Comparison of ENCODE assay signal across 1 cellular context in the genomic region with DNA sequence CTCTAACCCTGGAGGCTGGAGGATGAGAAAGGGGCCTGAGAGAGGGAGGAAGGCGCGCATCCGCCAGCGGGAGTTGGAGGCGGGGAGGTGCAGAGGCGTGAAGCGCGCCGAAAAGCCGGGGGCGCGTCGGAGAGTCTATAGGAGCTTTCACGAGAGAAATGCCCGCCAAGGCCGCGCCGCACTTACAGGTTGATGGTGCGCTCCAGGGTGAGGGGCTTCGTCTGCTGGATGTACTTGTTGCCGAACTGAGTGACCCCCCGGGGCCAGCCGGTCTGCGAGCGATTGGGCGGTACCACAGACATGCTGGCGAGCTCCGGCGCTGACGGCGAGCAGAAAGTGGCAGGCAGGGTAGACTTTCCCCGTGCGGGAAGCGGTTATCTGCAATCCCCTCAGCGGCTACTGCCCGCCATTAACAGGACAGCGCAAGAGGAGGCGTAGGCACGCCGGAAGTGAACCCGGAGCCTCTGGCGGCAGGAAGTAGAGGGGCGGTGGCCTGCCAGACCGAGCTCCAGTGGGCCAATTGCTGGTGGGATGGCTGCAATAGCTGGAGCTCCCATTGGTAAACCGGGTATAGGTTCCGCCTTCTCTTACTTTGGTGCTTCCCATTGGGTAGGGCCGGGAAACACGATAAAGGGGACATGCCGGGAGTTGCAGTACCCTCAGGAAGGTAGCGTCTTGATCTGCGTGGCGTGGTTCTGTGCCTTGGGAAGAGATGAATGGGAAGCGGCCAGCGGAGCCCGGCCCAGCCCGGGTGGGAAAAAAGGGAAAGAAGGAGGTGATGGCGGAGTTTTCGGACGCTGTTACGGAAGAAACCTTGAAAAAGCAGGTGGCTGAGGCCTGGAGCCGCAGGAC.
TF ChIP-seq lines count a peak whose summit lies in the region.

A gene (minus strand): TSS at position 432 of the 852 bp plus-strand sequence. CDS start 130 bp downstream, at position 302.
A gene (plus strand): TSS at position 654 of the 852 bp plus-strand sequence. CDS start 59 bp downstream, at position 713.

TF ChIP-seq in HepG2, 621 proteins besides CTCF, POLR2A, EP300 and RAD21 (continued from another document and continues in another):
- TF ChIP-seq, protein P1, sequence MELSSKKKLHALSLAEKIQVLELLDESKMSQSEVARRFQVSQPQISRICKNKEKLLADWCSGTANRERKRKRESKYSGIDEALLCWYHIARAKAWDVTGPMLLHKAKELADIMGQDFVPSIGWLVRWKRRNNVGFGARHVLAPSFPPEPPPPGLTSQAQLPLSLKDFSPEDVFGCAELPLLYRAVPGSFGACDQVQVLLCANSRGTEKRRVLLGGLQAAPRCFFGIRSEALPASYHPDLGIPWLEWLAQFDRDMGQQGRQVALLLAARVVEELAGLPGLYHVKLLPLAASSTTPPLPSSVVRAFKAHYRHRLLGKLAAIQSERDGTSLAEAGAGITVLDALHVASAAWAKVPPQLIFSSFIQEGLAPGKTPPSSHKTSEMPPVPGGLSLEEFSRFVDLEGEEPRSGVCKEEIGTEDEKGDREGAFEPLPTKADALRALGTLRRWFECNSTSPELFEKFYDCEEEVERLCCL (CRISPR knock-in tag; IDR thresholded peaks at IDR 0.05; ENCODE audit: borderline replicate concordance) = no peak; the same call in 1 of the 2 replicates
- TF ChIP-seq SRY (CRISPR knock-in tag; IDR thresholded peaks at IDR 0.05) = no peak
- TF ChIP-seq ZNF460 (CRISPR knock-in tag; IDR thresholded peaks at IDR 0.05; ENCODE audit: borderline replicate concordance) = no peak
- no peak for TF ChIP-seq ZNF33B (CRISPR knock-in tag; IDR thresholded peaks at IDR 0.05)
- TF ChIP-seq, protein P2, sequence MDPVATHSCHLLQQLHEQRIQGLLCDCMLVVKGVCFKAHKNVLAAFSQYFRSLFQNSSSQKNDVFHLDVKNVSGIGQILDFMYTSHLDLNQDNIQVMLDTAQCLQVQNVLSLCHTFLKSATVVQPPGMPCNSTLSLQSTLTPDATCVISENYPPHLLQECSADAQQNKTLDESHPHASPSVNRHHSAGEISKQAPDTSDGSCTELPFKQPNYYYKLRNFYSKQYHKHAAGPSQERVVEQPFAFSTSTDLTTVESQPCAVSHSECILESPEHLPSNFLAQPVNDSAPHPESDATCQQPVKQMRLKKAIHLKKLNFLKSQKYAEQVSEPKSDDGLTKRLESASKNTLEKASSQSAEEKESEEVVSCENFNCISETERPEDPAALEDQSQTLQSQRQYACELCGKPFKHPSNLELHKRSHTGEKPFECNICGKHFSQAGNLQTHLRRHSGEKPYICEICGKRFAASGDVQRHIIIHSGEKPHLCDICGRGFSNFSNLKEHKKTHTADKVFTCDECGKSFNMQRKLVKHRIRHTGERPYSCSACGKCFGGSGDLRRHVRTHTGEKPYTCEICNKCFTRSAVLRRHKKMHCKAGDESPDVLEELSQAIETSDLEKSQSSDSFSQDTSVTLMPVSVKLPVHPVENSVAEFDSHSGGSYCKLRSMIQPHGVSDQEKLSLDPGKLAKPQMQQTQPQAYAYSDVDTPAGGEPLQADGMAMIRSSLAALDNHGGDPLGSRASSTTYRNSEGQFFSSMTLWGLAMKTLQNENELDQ (CRISPR knock-in tag; IDR thresholded peaks at IDR 0.05; ENCODE audit: borderline replicate concordance) = no peak
- TF ChIP-seq YY1 (IDR thresholded peaks at IDR 0.05; ENCODE audit: insufficient read depth, insufficient replicate concordance, low read depth, low read length) = peak; percentile 95
- 0 out of 2 replicates have a peak, but pooled peaks have one; percentile 10 for TF ChIP-seq ZNF235 (CRISPR knock-in tag; IDR thresholded peaks at IDR 0.05; ENCODE audit: borderline replicate concordance)
- TF ChIP-seq JUN (CRISPR knock-in tag; IDR thresholded peaks at IDR 0.05) = no peak
- TF ChIP-seq, protein P3, sequence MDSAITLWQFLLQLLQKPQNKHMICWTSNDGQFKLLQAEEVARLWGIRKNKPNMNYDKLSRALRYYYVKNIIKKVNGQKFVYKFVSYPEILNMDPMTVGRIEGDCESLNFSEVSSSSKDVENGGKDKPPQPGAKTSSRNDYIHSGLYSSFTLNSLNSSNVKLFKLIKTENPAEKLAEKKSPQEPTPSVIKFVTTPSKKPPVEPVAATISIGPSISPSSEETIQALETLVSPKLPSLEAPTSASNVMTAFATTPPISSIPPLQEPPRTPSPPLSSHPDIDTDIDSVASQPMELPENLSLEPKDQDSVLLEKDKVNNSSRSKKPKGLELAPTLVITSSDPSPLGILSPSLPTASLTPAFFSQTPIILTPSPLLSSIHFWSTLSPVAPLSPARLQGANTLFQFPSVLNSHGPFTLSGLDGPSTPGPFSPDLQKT (CRISPR knock-in tag; IDR thresholded peaks at IDR 0.05; ENCODE audit: borderline replicate concordance) = peak; percentile 41; the same call in 1 of the 2 replicates
- peak; percentile 32; the same call in 1 of the 2 replicates for TF ChIP-seq CBFB (CRISPR knock-in tag; IDR thresholded peaks at IDR 0.05)
- TF ChIP-seq MEIS1 (CRISPR knock-in tag; IDR thresholded peaks at IDR 0.05; ENCODE audit: borderline replicate concordance) = no peak
- no peak for TF ChIP-seq ZNF136 (CRISPR knock-in tag; IDR thresholded peaks at IDR 0.05; ENCODE audit: low read depth)
- TF ChIP-seq MEF2D (CRISPR knock-in tag; IDR thresholded peaks at IDR 0.05) = peak; percentile 63
- no peak; the same call in 1 of the 2 replicates for TF ChIP-seq DNMT3B (CRISPR knock-in tag; conservative IDR thresholded peaks at IDR 0.05)
- TF ChIP-seq, protein P4, sequence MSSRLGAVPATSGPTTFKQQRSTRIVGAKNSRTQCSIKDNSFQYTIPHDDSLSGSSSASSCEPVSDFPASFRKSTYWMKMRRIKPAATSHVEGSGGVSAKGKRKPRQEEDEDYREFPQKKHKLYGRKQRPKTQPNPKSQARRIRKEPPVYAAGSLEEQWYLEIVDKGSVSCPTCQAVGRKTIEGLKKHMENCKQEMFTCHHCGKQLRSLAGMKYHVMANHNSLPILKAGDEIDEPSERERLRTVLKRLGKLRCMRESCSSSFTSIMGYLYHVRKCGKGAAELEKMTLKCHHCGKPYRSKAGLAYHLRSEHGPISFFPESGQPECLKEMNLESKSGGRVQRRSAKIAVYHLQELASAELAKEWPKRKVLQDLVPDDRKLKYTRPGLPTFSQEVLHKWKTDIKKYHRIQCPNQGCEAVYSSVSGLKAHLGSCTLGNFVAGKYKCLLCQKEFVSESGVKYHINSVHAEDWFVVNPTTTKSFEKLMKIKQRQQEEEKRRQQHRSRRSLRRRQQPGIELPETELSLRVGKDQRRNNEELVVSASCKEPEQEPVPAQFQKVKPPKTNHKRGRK (CRISPR knock-in tag; IDR thresholded peaks at IDR 0.05) = no peak
- TF ChIP-seq TBX3 (IDR thresholded peaks at IDR 0.05; ENCODE audit: borderline replicate concordance) = no peak
- 0 out of 2 replicates have a peak, but pooled peaks have one; percentile 9 for TF ChIP-seq RARG (CRISPR knock-in tag; IDR thresholded peaks at IDR 0.05; ENCODE audit: low read depth)
- TF ChIP-seq, protein P5, sequence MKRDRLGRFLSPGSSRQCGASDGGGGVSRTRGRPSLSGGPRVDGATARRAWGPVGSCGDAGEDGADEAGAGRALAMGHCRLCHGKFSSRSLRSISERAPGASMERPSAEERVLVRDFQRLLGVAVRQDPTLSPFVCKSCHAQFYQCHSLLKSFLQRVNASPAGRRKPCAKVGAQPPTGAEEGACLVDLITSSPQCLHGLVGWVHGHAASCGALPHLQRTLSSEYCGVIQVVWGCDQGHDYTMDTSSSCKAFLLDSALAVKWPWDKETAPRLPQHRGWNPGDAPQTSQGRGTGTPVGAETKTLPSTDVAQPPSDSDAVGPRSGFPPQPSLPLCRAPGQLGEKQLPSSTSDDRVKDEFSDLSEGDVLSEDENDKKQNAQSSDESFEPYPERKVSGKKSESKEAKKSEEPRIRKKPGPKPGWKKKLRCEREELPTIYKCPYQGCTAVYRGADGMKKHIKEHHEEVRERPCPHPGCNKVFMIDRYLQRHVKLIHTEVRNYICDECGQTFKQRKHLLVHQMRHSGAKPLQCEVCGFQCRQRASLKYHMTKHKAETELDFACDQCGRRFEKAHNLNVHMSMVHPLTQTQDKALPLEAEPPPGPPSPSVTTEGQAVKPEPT (CRISPR knock-in tag; IDR thresholded peaks at IDR 0.05; ENCODE audit: low read depth) = no peak
- peak; percentile 13; the same call in 1 of the 2 replicates for TF ChIP-seq AHR (CRISPR knock-in tag; IDR thresholded peaks at IDR 0.05)
- TF ChIP-seq ZNF652 (CRISPR knock-in tag; IDR thresholded peaks at IDR 0.05; ENCODE audit: borderline replicate concordance, low read depth) = no peak
- TF ChIP-seq, protein P6, sequence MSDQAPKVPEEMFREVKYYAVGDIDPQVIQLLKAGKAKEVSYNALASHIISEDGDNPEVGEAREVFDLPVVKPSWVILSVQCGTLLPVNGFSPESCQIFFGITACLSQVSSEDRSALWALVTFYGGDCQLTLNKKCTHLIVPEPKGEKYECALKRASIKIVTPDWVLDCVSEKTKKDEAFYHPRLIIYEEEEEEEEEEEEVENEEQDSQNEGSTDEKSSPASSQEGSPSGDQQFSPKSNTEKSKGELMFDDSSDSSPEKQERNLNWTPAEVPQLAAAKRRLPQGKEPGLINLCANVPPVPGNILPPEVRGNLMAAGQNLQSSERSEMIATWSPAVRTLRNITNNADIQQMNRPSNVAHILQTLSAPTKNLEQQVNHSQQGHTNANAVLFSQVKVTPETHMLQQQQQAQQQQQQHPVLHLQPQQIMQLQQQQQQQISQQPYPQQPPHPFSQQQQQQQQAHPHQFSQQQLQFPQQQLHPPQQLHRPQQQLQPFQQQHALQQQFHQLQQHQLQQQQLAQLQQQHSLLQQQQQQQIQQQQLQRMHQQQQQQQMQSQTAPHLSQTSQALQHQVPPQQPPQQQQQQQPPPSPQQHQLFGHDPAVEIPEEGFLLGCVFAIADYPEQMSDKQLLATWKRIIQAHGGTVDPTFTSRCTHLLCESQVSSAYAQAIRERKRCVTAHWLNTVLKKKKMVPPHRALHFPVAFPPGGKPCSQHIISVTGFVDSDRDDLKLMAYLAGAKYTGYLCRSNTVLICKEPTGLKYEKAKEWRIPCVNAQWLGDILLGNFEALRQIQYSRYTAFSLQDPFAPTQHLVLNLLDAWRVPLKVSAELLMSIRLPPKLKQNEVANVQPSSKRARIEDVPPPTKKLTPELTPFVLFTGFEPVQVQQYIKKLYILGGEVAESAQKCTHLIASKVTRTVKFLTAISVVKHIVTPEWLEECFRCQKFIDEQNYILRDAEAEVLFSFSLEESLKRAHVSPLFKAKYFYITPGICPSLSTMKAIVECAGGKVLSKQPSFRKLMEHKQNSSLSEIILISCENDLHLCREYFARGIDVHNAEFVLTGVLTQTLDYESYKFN (CRISPR knock-in tag; conservative IDR thresholded peaks at IDR 0.05) = 0 out of 2 replicates have a peak, but pooled peaks have one; percentile 27
- TF ChIP-seq, protein P7, sequence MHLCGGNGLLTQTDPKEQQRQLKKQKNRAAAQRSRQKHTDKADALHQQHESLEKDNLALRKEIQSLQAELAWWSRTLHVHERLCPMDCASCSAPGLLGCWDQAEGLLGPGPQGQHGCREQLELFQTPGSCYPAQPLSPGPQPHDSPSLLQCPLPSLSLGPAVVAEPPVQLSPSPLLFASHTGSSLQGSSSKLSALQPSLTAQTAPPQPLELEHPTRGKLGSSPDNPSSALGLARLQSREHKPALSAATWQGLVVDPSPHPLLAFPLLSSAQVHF (CRISPR knock-in tag; IDR thresholded peaks at IDR 0.05) = 0 out of 2 replicates have a peak, but pooled peaks have one; percentile 54
- peak; percentile 98 for TF ChIP-seq NFYB (CRISPR knock-in tag; IDR thresholded peaks at IDR 0.05)
- no peak for TF ChIP-seq MBD4 (IDR thresholded peaks at IDR 0.05; ENCODE audit: borderline replicate concordance, low read length)
- TF ChIP-seq, protein P8, sequence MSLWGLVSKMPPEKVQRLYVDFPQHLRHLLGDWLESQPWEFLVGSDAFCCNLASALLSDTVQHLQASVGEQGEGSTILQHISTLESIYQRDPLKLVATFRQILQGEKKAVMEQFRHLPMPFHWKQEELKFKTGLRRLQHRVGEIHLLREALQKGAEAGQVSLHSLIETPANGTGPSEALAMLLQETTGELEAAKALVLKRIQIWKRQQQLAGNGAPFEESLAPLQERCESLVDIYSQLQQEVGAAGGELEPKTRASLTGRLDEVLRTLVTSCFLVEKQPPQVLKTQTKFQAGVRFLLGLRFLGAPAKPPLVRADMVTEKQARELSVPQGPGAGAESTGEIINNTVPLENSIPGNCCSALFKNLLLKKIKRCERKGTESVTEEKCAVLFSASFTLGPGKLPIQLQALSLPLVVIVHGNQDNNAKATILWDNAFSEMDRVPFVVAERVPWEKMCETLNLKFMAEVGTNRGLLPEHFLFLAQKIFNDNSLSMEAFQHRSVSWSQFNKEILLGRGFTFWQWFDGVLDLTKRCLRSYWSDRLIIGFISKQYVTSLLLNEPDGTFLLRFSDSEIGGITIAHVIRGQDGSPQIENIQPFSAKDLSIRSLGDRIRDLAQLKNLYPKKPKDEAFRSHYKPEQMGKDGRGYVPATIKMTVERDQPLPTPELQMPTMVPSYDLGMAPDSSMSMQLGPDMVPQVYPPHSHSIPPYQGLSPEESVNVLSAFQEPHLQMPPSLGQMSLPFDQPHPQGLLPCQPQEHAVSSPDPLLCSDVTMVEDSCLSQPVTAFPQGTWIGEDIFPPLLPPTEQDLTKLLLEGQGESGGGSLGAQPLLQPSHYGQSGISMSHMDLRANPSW (CRISPR knock-in tag; IDR thresholded peaks at IDR 0.05; ENCODE audit: borderline replicate concordance) = no peak
- peak; percentile 82 for TF ChIP-seq ETV5 (CRISPR knock-in tag; IDR thresholded peaks at IDR 0.05; ENCODE audit: borderline replicate concordance)
- TF ChIP-seq HHEX (CRISPR knock-in tag; IDR thresholded peaks at IDR 0.05) = no peak
- no peak for TF ChIP-seq TEAD3 (CRISPR knock-in tag; optimal IDR thresholded peaks at IDR 0.05; ENCODE audit: borderline replicate concordance)
- no peak for TF ChIP-seq ZNF616 (CRISPR knock-in tag; IDR thresholded peaks at IDR 0.05; ENCODE audit: low read depth)
- TF ChIP-seq, protein P9, sequence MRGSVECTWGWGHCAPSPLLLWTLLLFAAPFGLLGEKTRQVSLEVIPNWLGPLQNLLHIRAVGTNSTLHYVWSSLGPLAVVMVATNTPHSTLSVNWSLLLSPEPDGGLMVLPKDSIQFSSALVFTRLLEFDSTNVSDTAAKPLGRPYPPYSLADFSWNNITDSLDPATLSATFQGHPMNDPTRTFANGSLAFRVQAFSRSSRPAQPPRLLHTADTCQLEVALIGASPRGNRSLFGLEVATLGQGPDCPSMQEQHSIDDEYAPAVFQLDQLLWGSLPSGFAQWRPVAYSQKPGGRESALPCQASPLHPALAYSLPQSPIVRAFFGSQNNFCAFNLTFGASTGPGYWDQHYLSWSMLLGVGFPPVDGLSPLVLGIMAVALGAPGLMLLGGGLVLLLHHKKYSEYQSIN (CRISPR knock-in tag; IDR thresholded peaks at IDR 0.05; ENCODE audit: borderline replicate concordance) = no peak
- TF ChIP-seq ZNF782 (CRISPR knock-in tag; IDR thresholded peaks at IDR 0.05; ENCODE audit: borderline replicate concordance) = no peak
- TF ChIP-seq NCOR1 (IDR thresholded peaks at IDR 0.05; ENCODE audit: borderline replicate concordance, low read length) = no peak
- TF ChIP-seq ZNF557 (CRISPR knock-in tag; IDR thresholded peaks at IDR 0.05) = 0 out of 2 replicates have a peak, but pooled peaks have one; percentile 60
- 0 out of 2 replicates have a peak, but pooled peaks have one; percentile 14 for TF ChIP-seq KDM3A (CRISPR knock-in tag; IDR thresholded peaks at IDR 0.05; ENCODE audit: low read depth)
- TF ChIP-seq, protein P10, sequence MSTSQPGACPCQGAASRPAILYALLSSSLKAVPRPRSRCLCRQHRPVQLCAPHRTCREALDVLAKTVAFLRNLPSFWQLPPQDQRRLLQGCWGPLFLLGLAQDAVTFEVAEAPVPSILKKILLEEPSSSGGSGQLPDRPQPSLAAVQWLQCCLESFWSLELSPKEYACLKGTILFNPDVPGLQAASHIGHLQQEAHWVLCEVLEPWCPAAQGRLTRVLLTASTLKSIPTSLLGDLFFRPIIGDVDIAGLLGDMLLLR (CRISPR knock-in tag; IDR thresholded peaks at IDR 0.05) = peak; percentile 44; the same call in 1 of the 2 replicates
- no peak for TF ChIP-seq SMARCE1 (IDR thresholded peaks at IDR 0.05; ENCODE audit: borderline replicate concordance)
